Comparison of ENCODE assay signal across 6 cellular contexts in genomic region chr13:96081888-96082287, GRCh38. TPM values are rescaled to one million over a fixed set of nuclear protein-coding genes. Genes with fewer than 3 reads are reported as not detected.
"Had no signal": no experiment of that assay in that cellular context is flagged by ENCODE, and none has a peak within 500 bp of the region (broad histone marks: within the 10 kb centered on the region; RNA-seq: fewer than 3 reads in every experiment).

No MANE protein-coding gene starts in this region.

- FAIRE-seq: HTR-8/SVneo had no signal

- DNase-seq: H9, HCEC 1CT, KBM-7 had no signal

- H2AFZ ChIP-seq: GM23338 had no signal

- H3K4me3 ChIP-seq: GM23338 had no signal

- H3K4me2 ChIP-seq: GM23338 had no signal

RNA-seq across cellular contexts. Expression of gene HS6ST3, which starts 8.0 kb away (rescaled TPM):
- total RNA-seq: HT-29 had no signal
